In genomic region chr12:120684523-120684932, GRCh38 we compare ENCODE assay signal across 12 cellular contexts. TPM values are rescaled to one million over a fixed set of nuclear protein-coding genes. Genes with fewer than 3 reads are reported as not detected.
DNase-seq lines count a peak whose midpoint lies in the region; ATAC-seq, FAIRE-seq and TF ChIP-seq lines count a peak whose summit lies in the region.
"Had no signal": no experiment of that assay in that cellular context is flagged by ENCODE, and none has a peak within 500 bp of the region (broad histone marks: within the 10 kb centered on the region; RNA-seq: fewer than 3 reads in every experiment).

No MANE protein-coding gene starts in this region.

- peaks cover 50% of the 10 kb centered on the region for H3K4me1 Mint-ChIP-seq in activated CD4-positive, alpha-beta memory T cell treated with anti-CD3 and anti-CD28 coated beads, Interleukin-2, amount 10 ng/mL, durations not matched to agents 7 days and 5 days

- H2BK15ac ChIP-seq in IMR-90 (ENCODE audit: low read depth, low read length) (no peak overlapping the region), neuronal stem cell (ENCODE audit: low read length) (no peak overlapping the region)

- H3K4me3 ChIP-seq in IMR-90 (ENCODE audit: insufficient read depth, low read depth, low read length) (no peak overlapping the region), neuronal stem cell (ENCODE audit: low read length in 2 of 2) (no peak overlapping the region)
- H3K4me3 ChIP-seq: Peyer's patch, uterus had no signal

- H3K36me3 Mint-ChIP-seq in activated CD4-positive, alpha-beta memory T cell treated with anti-CD3 and anti-CD28 coated beads, Interleukin-2, amount 10 ng/mL, durations not matched to agents 7 days and 5 days (ENCODE audit: low read depth): peaks cover 6% of the 10 kb centered on the region

- H2AK5ac ChIP-seq in IMR-90 (ENCODE audit: low read depth, low read length): no peak overlapping the region
- H2AK5ac ChIP-seq in neuronal stem cell (ENCODE audit: low read depth, low read length): no peak overlapping the region

- H3K9me1 ChIP-seq in IMR-90 (ENCODE audit: insufficient read depth, low read length): peaks cover 10% of the 10 kb centered on the region

- no peak overlapping the region for H3K4me3 Mint-ChIP-seq in activated CD4-positive, alpha-beta memory T cell treated with anti-CD3 and anti-CD28 coated beads, Interleukin-2, amount 10 ng/mL, durations not matched to agents 7 days and 5 days

- H4K91ac ChIP-seq in IMR-90 (ENCODE audit: insufficient read depth, low read depth, low read length) (no peak overlapping the region), neuronal stem cell (ENCODE audit: low read depth, low read length, poor library complexity) (no peak overlapping the region)

- H3K9ac ChIP-seq in IMR-90 (ENCODE audit: low read depth, low read length) (no peak overlapping the region), neuronal stem cell (ENCODE audit: low read depth, low read length, poor library complexity) (no peak overlapping the region)

- TF ChIP-seq CTCF in IMR-90 (conservative IDR thresholded peaks at IDR 0.05; ENCODE audit: low read depth, low read length): no peak

- H3K9me3 Mint-ChIP-seq in activated CD4-positive, alpha-beta memory T cell treated with anti-CD3 and anti-CD28 coated beads, Interleukin-2, amount 10 ng/mL, durations not matched to agents 7 days and 5 days: no peaks in the 10 kb centered on the region

- in situ Hi-C loops in IMR-90 (cut with MboI; ENCODE audit: low sequenced_read_pairs): no loop called here

- no peak overlapping the region for H3K56ac ChIP-seq in IMR-90 (ENCODE audit: extremely low read depth, insufficient read depth, low read length)

- TF ChIP-seq POLR2A in GM12892 (IDR thresholded peaks at IDR 0.05; ENCODE audit: low read depth, low read length) (no peak), IMR-90 (IDR thresholded peaks at IDR 0.05; ENCODE audit: low read depth, low read length) (no peak)

- FAIRE-seq in GM12892 (lab: Jason Lieb, UNC): peak; percentile 86

- H2BK5ac ChIP-seq in IMR-90 (ENCODE audit: low read depth, low read length, poor library complexity, severe bottlenecking): no peak overlapping the region
- no peak overlapping the region for H2BK5ac ChIP-seq in neuronal stem cell (ENCODE audit: low read length)

- H3K9me3 ChIP-seq in IMR-90 (ENCODE audit: control insufficient read depth, insufficient read depth, low read length) (no peaks in the 10 kb centered on the region), neuronal stem cell (replicated peaks in 1 of 2; ENCODE audit: control insufficient read depth in 2 of 2, insufficient read depth in 1 of 2, low read depth in 1 of 2, low read length in 2 of 2) (no peaks in the 10 kb centered on the region)
- H3K9me3 ChIP-seq: Peyer's patch, uterus had no signal

- peaks cover 21% of the 10 kb centered on the region for H4K20me1 ChIP-seq in IMR-90 (ENCODE audit: insufficient read depth, low read length)

- H3K27me3 ChIP-seq in IMR-90 (ENCODE audit: control insufficient read depth, insufficient read depth, low read length) (peaks cover 4% of the 10 kb centered on the region), neuronal stem cell (ENCODE audit: control insufficient read depth in 3 of 3, insufficient read depth in 3 of 3, low read depth in 1 of 3, low read length in 3 of 3) (no peaks in the 10 kb centered on the region)
- H3K27me3 ChIP-seq: Peyer's patch, uterus had no signal

- H3K27ac Mint-ChIP-seq in activated CD4-positive, alpha-beta memory T cell treated with anti-CD3 and anti-CD28 coated beads, Interleukin-2, amount 10 ng/mL, durations not matched to agents 7 days and 5 days: peak overlapping the region; percentile 87

- H3K23ac ChIP-seq in IMR-90 (ENCODE audit: low read depth, low read length): no peak overlapping the region
- no peak overlapping the region for H3K23ac ChIP-seq in neuronal stem cell (ENCODE audit: low read depth, low read length, poor library complexity)

- WGBS in IMR-90 (ENCODE audit: extremely low coverage in 2 of 2, insufficient read length in 1 of 2), 2 experiments: 58% methylated on average over 3 of the region's 8 CpGs; no CpG with 5 or more reads in 1 of the 2 experiments
- no CpG with 5 or more reads among the region's 8 CpGs for WGBS in neuronal stem cell (ENCODE audit: extremely low coverage in 2 of 2, insufficient read length in 2 of 2, insufficient replicate concordance in 1 of 2), 2 donors

- DNase-seq in GM12892 (ENCODE audit: insufficient read length) (no peak), IMR-90 (peak; percentile 26), neuronal stem cell (ENCODE audit: low spot score) (no peak), globus pallidus (ENCODE audit: low spot score) (no peak)
- DNase-seq in activated CD4-positive, alpha-beta memory T cell treated with anti-CD3 and anti-CD28 coated beads, Interleukin-2, amount 10 ng/mL, durations not matched to agents 7 days and 5 days: peak; percentile 32
- DNase-seq: H7, Kasumi-1, uterus had no signal

- CTCF ChIA-PET in IMR-90 (lab: Yijun Ruan, JAX): no interaction called here
- CTCF ChIA-PET in activated CD4-positive, alpha-beta memory T cell treated with anti-CD3 and anti-CD28 coated beads, Interleukin-2, amount 10 ng/mL, durations not matched to agents 7 days and 5 days (lab: Charles Lee): interaction anchor here (1.3 to 9.7 kb wide), 2 partner anchors 36 to 219 kb away, joined by 3 to 91 read pairs; partner anchors contain the start of gene SPPL3

- no peak overlapping the region for H2BK12ac ChIP-seq in neuronal stem cell (ENCODE audit: low read length)

- H3K18ac ChIP-seq in IMR-90 (ENCODE audit: low read depth, low read length) (no peak overlapping the region), neuronal stem cell (ENCODE audit: low read length) (no peak overlapping the region)

- H2BK20ac ChIP-seq in IMR-90 (ENCODE audit: low read depth, low read length): no peak overlapping the region

- no peak overlapping the region for H4K8ac ChIP-seq in IMR-90 (ENCODE audit: low read depth in 2 of 2, low read length in 2 of 2)
- H4K8ac ChIP-seq in neuronal stem cell (ENCODE audit: low read depth, low read length): no peak overlapping the region

- H3K27ac ChIP-seq in IMR-90 (ENCODE audit: insufficient read depth, low read length) (no peak overlapping the region), neuronal stem cell (replicated peaks; ENCODE audit: low read length) (no peak overlapping the region)
- H3K27ac ChIP-seq: uterus had no signal

- H2AFZ ChIP-seq in IMR-90 (replicated peaks; ENCODE audit: low read length, poor library complexity) (peak overlapping the region; percentile 46), neuronal stem cell (ENCODE audit: low read length) (peak overlapping the region; percentile 37)

- dilution Hi-C loops in IMR-90 (cut with HindIII; ENCODE audit: low sequenced_read_pairs, unreplicated experiment): no loop called here

- H3K27me3 Mint-ChIP-seq in activated CD4-positive, alpha-beta memory T cell treated with anti-CD3 and anti-CD28 coated beads, Interleukin-2, amount 10 ng/mL, durations not matched to agents 7 days and 5 days: no peaks in the 10 kb centered on the region

- ATAC-seq in IMR-90 (ENCODE audit: low read depth) (no peak), HG03378 (IDR thresholded peaks at IDR 0.05; ENCODE audit: unreplicated experiment) (no peak), GM21723 (IDR thresholded peaks at IDR 0.05; ENCODE audit: unreplicated experiment) (no peak)

- H3K4me2 ChIP-seq in IMR-90 (ENCODE audit: low read depth, low read length) (no peak overlapping the region), neuronal stem cell (ENCODE audit: insufficient read depth, low read length, poor library complexity, severe bottlenecking) (no peak overlapping the region)

- peaks cover 8% of the 10 kb centered on the region for H3K4me1 ChIP-seq in IMR-90 (ENCODE audit: control insufficient read depth, insufficient read depth, low read length)
- peaks cover 13 to 18% of the 10 kb centered on the region in 2 donors for H3K4me1 ChIP-seq in neuronal stem cell (ENCODE audit: control insufficient read depth in 2 of 2, insufficient read depth in 1 of 2, low read depth in 1 of 2, low read length in 2 of 2)

- H2BK120ac ChIP-seq in IMR-90 (ENCODE audit: low read depth, low read length): no peak overlapping the region
- no peak overlapping the region for H2BK120ac ChIP-seq in neuronal stem cell (ENCODE audit: low read depth, low read length)

- no peak overlapping the region for H3K14ac ChIP-seq in IMR-90 (replicated peaks; ENCODE audit: low read depth, low read length)
- H3K14ac ChIP-seq in neuronal stem cell (ENCODE audit: low read length): no peak overlapping the region

- H3K36me3 ChIP-seq in IMR-90 (ENCODE audit: control insufficient read depth, insufficient read depth, low read length) (no peaks in the 10 kb centered on the region), neuronal stem cell (replicated peaks in 1 of 2; ENCODE audit: control insufficient read depth in 2 of 2, insufficient read depth in 2 of 2, low read length in 2 of 2) (no peaks in the 10 kb centered on the region)
- H3K36me3 ChIP-seq: Peyer's patch, uterus had no signal

- H4K5ac ChIP-seq in IMR-90 (ENCODE audit: low read depth, low read length): no peak overlapping the region

- no peak for TF ChIP-seq RAD21 in IMR-90 (IDR thresholded peaks at IDR 0.05; ENCODE audit: low read length)

- no peak overlapping the region for H3K4ac ChIP-seq in IMR-90 (ENCODE audit: low read depth, low read length)
- H3K4ac ChIP-seq in neuronal stem cell (ENCODE audit: low read length): no peak overlapping the region

- H2AK9ac ChIP-seq in IMR-90 (replicated peaks; ENCODE audit: low read depth, low read length, poor library complexity): peak overlapping the region; percentile 6

- no TSS peak for BruUV-seq in IMR-90 (replicated peaks; lab: Mats Ljungman, UMichigan)

- intact Hi-C loops in IMR-90 (cut with micrococcal nuclease): loop anchor here (1.0 kb wide), 1 partner anchor 33 kb away; no protein-coding TSS in a partner anchor

- peaks cover 10 to 22% of the 10 kb centered on the region in 2 experiments; a peak in 3 of 4 replicates for H3K79me1 ChIP-seq in IMR-90 (ENCODE audit: low read depth in 1 of 2, low read length in 2 of 2)
- H3K79me1 ChIP-seq in neuronal stem cell (ENCODE audit: low read depth, low read length): peaks cover 8% of the 10 kb centered on the region

- POLR2A ChIA-PET in IMR-90 (lab: Charles Lee; ENCODE audit: unreplicated experiment): no interaction called here
- POLR2A ChIA-PET in activated CD4-positive, alpha-beta memory T cell treated with anti-CD3 and anti-CD28 coated beads, Interleukin-2, amount 10 ng/mL, durations not matched to agents 7 days and 5 days (lab: Charles Lee): interaction anchor here (0.6 to 1.0 kb wide), 2 partner anchors 26 to 150 kb away, joined by 3 read pairs; partner anchors contain the start of gene UNC119B

RNA-seq across cellular contexts. Expression of gene MLEC, which starts 2.4 kb away (rescaled TPM):
- polyA plus RNA-seq in GM12892 (2012; ENCODE audit: missing spikeins): 48.5 TPM
- 117 and 137 TPM in 2 replicates for total RNA-seq in IMR-90 (2012; rRNA removed)
- polyA plus RNA-seq in IMR-90 (2012; rRNA removed): 38.6 and 44.1 TPM in 2 replicates
- polyA plus RNA-seq in IMR-90 (2012; cell fraction: cytosol; rRNA removed): 9.7 and 13.7 TPM in 2 replicates
- polyA plus RNA-seq in IMR-90 (2012; cell fraction: nucleus; rRNA removed; ENCODE audit: low replicate concordance): 5.0 and 22.7 TPM in 2 replicates
- total RNA-seq in activated CD4-positive, alpha-beta memory T cell treated with anti-CD3 and anti-CD28 coated beads, Interleukin-2, amount 10 ng/mL, durations not matched to agents 7 days and 5 days: 10 to 100 TPM; 81.1 to 97.8 TPM
- 57.0 TPM for polyA plus RNA-seq in neuronal stem cell (2013, experiment 1 of 2)
- 60.7 TPM for polyA plus RNA-seq in neuronal stem cell (2013, experiment 2 of 2)

RNA-seq across cellular contexts. Expression of gene UNC119B, which starts 25.7 kb away (rescaled TPM):
- polyA plus RNA-seq in GM12892 (2012; ENCODE audit: missing spikeins): 15.2 TPM
- total RNA-seq in IMR-90 (2012; rRNA removed): 8.4 and 10.3 TPM in 2 replicates
- polyA plus RNA-seq in IMR-90 (2012; rRNA removed): 17.8 and 21.6 TPM in 2 replicates
- polyA plus RNA-seq in IMR-90 (2012; cell fraction: cytosol; rRNA removed): 11.0 and 15.5 TPM in 2 replicates
- polyA plus RNA-seq in IMR-90 (2012; cell fraction: nucleus; rRNA removed; ENCODE audit: low replicate concordance): 12.2 and 19.9 TPM in 2 replicates
- total RNA-seq in activated CD4-positive, alpha-beta memory T cell treated with anti-CD3 and anti-CD28 coated beads, Interleukin-2, amount 10 ng/mL, durations not matched to agents 7 days and 5 days: 10 to 100 TPM; 22.4 to 23.6 TPM
- polyA plus RNA-seq in neuronal stem cell (2013, experiment 1 of 2): 41.3 TPM
- 43.0 TPM for polyA plus RNA-seq in neuronal stem cell (2013, experiment 2 of 2)

RNA-seq across cellular contexts. Expression of gene ACADS, which starts 41.1 kb away (rescaled TPM):
- 5.3 TPM for polyA plus RNA-seq in GM12892 (2012; ENCODE audit: missing spikeins)
- total RNA-seq in IMR-90 (2012; rRNA removed): 2.9 and 3.1 TPM in 2 replicates
- 5.5 and 6.5 TPM in 2 replicates for polyA plus RNA-seq in IMR-90 (2012; rRNA removed)
- polyA plus RNA-seq in IMR-90 (2012; cell fraction: cytosol; rRNA removed): 3.2 and 7.1 TPM in 2 replicates
- 16.8 and 39.0 TPM in 2 replicates for polyA plus RNA-seq in IMR-90 (2012; cell fraction: nucleus; rRNA removed; ENCODE audit: low replicate concordance)
- 10 to 100 TPM; 13.7 to 14.9 TPM for total RNA-seq in activated CD4-positive, alpha-beta memory T cell treated with anti-CD3 and anti-CD28 coated beads, Interleukin-2, amount 10 ng/mL, durations not matched to agents 7 days and 5 days
- polyA plus RNA-seq in neuronal stem cell (2013, experiment 1 of 2): 2.0 TPM
- polyA plus RNA-seq in neuronal stem cell (2013, experiment 2 of 2): 2.2 TPM

RNA-seq across cellular contexts. Expression of gene CABP1, which starts 44.1 kb away (rescaled TPM):
- 3.1 TPM for polyA plus RNA-seq in GM12892 (2012; ENCODE audit: missing spikeins)
- 0.54 and 0.83 TPM in 2 replicates for total RNA-seq in IMR-90 (2012; rRNA removed)
- polyA plus RNA-seq in IMR-90 (2012; rRNA removed): 0.20 and 1.1 TPM in 2 replicates
- polyA plus RNA-seq in IMR-90 (2012; cell fraction: cytosol; rRNA removed): 0.87 and 0.98 TPM in 2 replicates
- polyA plus RNA-seq in IMR-90 (2012; cell fraction: nucleus; rRNA removed; ENCODE audit: low replicate concordance): 0.61 and 1.3 TPM in 2 replicates
- total RNA-seq in activated CD4-positive, alpha-beta memory T cell treated with anti-CD3 and anti-CD28 coated beads, Interleukin-2, amount 10 ng/mL, durations not matched to agents 7 days and 5 days: under 1 TPM; 0.25 to 0.45 TPM
- 1.2 TPM for polyA plus RNA-seq in neuronal stem cell (2013, experiment 1 of 2)
- 1.2 TPM for polyA plus RNA-seq in neuronal stem cell (2013, experiment 2 of 2)
- total RNA-seq: lung microvascular endothelial cell had no signal

Comparison
In these comparisons a context has a peak if more than half of its experiments do, and no peak if none do; other contexts are left out.
1. DNase-seq: peak in IMR-90 (single experiment) and activated CD4-positive, alpha-beta memory T cell treated with anti-CD3 and anti-CD28 coated beads, Interleukin-2, amount 10 ng/mL, durations not matched to agents 7 days and 5 days (single experiment); none in GM12892 (single experiment), neuronal stem cell (single experiment) and globus pallidus (single experiment).